ENCODE assay signal across 1 cellular context in the genomic region with DNA sequence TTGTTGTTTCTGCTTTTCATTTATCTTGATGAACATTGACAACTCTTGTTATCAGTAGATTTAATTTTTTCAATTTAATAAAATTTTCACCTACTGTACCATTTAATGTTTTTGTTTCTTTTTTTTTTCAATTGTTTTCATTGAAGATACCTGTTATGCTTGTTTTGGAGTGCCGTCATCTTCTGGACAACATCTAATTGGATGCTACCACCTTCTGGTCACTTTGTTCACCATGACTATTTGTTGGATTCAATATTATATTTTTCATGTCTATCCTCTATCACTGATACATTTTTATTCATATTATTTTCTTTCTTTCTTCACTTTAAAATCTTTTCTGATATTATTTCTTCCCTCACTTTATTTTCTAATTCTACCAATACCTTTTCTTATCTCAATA.
TF ChIP-seq lines count a peak whose summit lies in the region.

No MANE protein-coding gene starts in this region.

TF ChIP-seq in SK-N-SH treated with all-trans-retinoic acid at 6 μM for 48 hours, 23 proteins besides CTCF, POLR2A, EP300 and RAD21 (continued from another document):
- TF ChIP-seq ZC3H10 (CRISPR knock-in tag; IDR thresholded peaks at IDR 0.05) (no peak), TOX (CRISPR knock-in tag; IDR thresholded peaks at IDR 0.05; ENCODE audit: borderline replicate concordance) (no peak), ZNF8 (CRISPR knock-in tag; IDR thresholded peaks at IDR 0.05) (no peak), ESRRG (CRISPR knock-in tag; IDR thresholded peaks at IDR 0.05) (no peak), OSR1 (CRISPR knock-in tag; IDR thresholded peaks at IDR 0.05) (no peak)
